Comparison of ENCODE assay signal across 9 cellular contexts in genomic region chr17:33049781-33050414, GRCh38. TPM values are rescaled to one million over a fixed set of nuclear protein-coding genes. Genes with fewer than 3 reads are reported as not detected.
A peak's percentile ranks its signal among the peaks of the same experiment; 100 is the strongest.
DNase-seq lines count a peak whose midpoint lies in the region; ATAC-seq and TF ChIP-seq lines count a peak whose summit lies in the region.
"Had no signal": no experiment of that assay in that cellular context is flagged by ENCODE, and none has a peak within 500 bp of the region (broad histone marks: within the 10 kb centered on the region; RNA-seq: fewer than 3 reads in every experiment).

No MANE protein-coding gene starts in this region.

- peaks cover 29% of the 10 kb centered on the region for H3K27me3 Mint-ChIP-seq in endodermal cell (ENCODE audit: insufficient read depth)
- H3K27me3 Mint-ChIP-seq in naive B cell, result peaks cover 7 to 22% (median 17%) of the 10 kb centered on the region in 3 donors

- H3K9me3 ChIP-seq in endodermal cell (ENCODE audit: control insufficient read depth, low read length), result no peaks in the 10 kb centered on the region

- no peaks in the 10 kb centered on the region; the same call in none of the 2 replicates for H3K27me3 ChIP-seq in GM06990 (replicated peaks; ENCODE audit: control insufficient read depth, insufficient read depth, low read length)
- H3K27me3 ChIP-seq in endodermal cell (ENCODE audit: control insufficient read depth, insufficient read depth, low read length, poor library complexity, severe bottlenecking), result peaks cover 11% of the 10 kb centered on the region

- H3K4me3 Mint-ChIP-seq in endodermal cell, result no peak overlapping the region
- H3K4me3 Mint-ChIP-seq in naive B cell, result no peak overlapping the region

- H3K27ac ChIP-seq in endodermal cell (ENCODE audit: low read depth, low read length), result no peak overlapping the region

- no peak for ATAC-seq in naive B cell (ENCODE audit: low read depth in 2 of 2)
- ATAC-seq in HG02759 (IDR thresholded peaks at IDR 0.05; ENCODE audit: unreplicated experiment), result no peak
- ATAC-seq: activated naive CD4-positive, alpha-beta T cell treated with anti-CD3 and anti-CD28 coated beads, Interleukin-2, amount 50 U/mL, for 72 hours had no signal

- peak; percentile 98 for TF ChIP-seq CTCF in GM06990 (IDR thresholded peaks at IDR 0.05; ENCODE audit: insufficient read depth, low read length, poor library complexity, severe bottlenecking)
- TF ChIP-seq CTCF in LNCaP clone FGC (IDR thresholded peaks at IDR 0.05; ENCODE audit: control insufficient read depth, extremely low read depth, insufficient read depth), result peak; percentile 81
- TF ChIP-seq CTCF in endodermal cell (conservative IDR thresholded peaks at IDR 0.05), result peak; percentile 91

- H3K36me3 Mint-ChIP-seq in endodermal cell (ENCODE audit: low read depth) (no peaks in the 10 kb centered on the region), naive B cell (no peaks in the 10 kb centered on the region)
- H3K36me3 Mint-ChIP-seq: activated naive CD4-positive, alpha-beta T cell treated with anti-CD3 and anti-CD28 coated beads, Interleukin-2, amount 50 U/mL, for 72 hours had no signal

- WGBS in endodermal cell (ENCODE audit: insufficient coverage in 1 of 2, insufficient read length in 1 of 2), 2 experiments, result 60 to 72% methylated on average over 8 to 11 of the region's 11 CpGs

- no peaks in the 10 kb centered on the region for H3K4me1 ChIP-seq in endodermal cell (ENCODE audit: control insufficient read depth, insufficient read depth, low read length)

- H3K9me3 Mint-ChIP-seq in endodermal cell (no peaks in the 10 kb centered on the region), naive B cell (no peaks in the 10 kb centered on the region)
- H3K9me3 Mint-ChIP-seq: activated naive CD4-positive, alpha-beta T cell treated with anti-CD3 and anti-CD28 coated beads, Interleukin-2, amount 50 U/mL, for 72 hours had no signal

- no peak overlapping the region for H3K27ac Mint-ChIP-seq in endodermal cell
- H3K27ac Mint-ChIP-seq in naive B cell, result no peak overlapping the region
- H3K27ac Mint-ChIP-seq: activated naive CD4-positive, alpha-beta T cell treated with anti-CD3 and anti-CD28 coated beads, Interleukin-2, amount 50 U/mL, for 72 hours had no signal

- H3K36me3 ChIP-seq in GM06990 (ENCODE audit: control insufficient read depth, insufficient read depth, low read length) (no peaks in the 10 kb centered on the region), endodermal cell (ENCODE audit: control insufficient read depth, insufficient read depth, low read length) (no peaks in the 10 kb centered on the region)

- H3K4me1 Mint-ChIP-seq in endodermal cell, result no peaks in the 10 kb centered on the region
- no peaks in the 10 kb centered on the region for H3K4me1 Mint-ChIP-seq in naive B cell

- DNase-seq in GM06990 (ENCODE audit: extremely low read depth, insufficient read length), result no peak
- peak; percentile 4 for DNase-seq in LNCaP clone FGC (ENCODE audit: low read depth)
- peak; percentile 14 for DNase-seq in UCSD-AML1 (lab: John Stamatoyannopoulos, UW; ENCODE audit: unreplicated experiment)
- DNase-seq in endodermal cell, result peak; percentile 90
- DNase-seq in naive B cell, result peak; percentile 6
- no peak for DNase-seq in DMS79 (lab: John Stamatoyannopoulos, UW)

- H3K9ac ChIP-seq in endodermal cell (ENCODE audit: extremely low read depth, low read length, poor library complexity, severe bottlenecking), result no peak overlapping the region

- H3K4me3 ChIP-seq in GM06990 (replicated peaks; ENCODE audit: low read depth, low read length), result no peak overlapping the region
- no peak overlapping the region for H3K4me3 ChIP-seq in LNCaP clone FGC (ENCODE audit: low read depth, low read length)
- H3K4me3 ChIP-seq in endodermal cell (ENCODE audit: low read length), result no peak overlapping the region

RNA-seq across cellular contexts. Expression of gene SPACA3, which starts 58.3 kb away (rescaled TPM):
- not detected for total RNA-seq in endodermal cell
- 0.28 TPM for polyA plus RNA-seq in endodermal cell (2013, experiment 1 of 2)
- not detected for polyA plus RNA-seq in endodermal cell (2013, experiment 2 of 2)
- polyA plus RNA-seq in naive B cell (ENCODE audit: low read depth in 6 of 6), result not detected
- total RNA-seq: activated naive CD4-positive, alpha-beta T cell treated with anti-CD3 and anti-CD28 coated beads, Interleukin-2, amount 50 U/mL, for 72 hours; subcutaneous adipose tissue had no signal

Comparison
In these comparisons a context has a peak if more than half of its experiments do, and no peak if none do; other contexts are left out.
1. DNase-seq: peak in LNCaP clone FGC (single experiment), UCSD-AML1 (single experiment), endodermal cell (single experiment) and naive B cell (single experiment); none in GM06990 (single experiment) and DMS79 (single experiment).
2. Peak in every context shown above with its lines, with median percentiles within 50 percentile points of each other: CTCF ChIP-seq.